9 cellular contexts compared by ENCODE assay signal in genomic region chrX:36908801-36909403, GRCh38.
DNase-seq lines count a peak whose midpoint lies in the region; ATAC-seq and TF ChIP-seq lines count a peak whose summit lies in the region.
"Had no signal": no experiment of that assay in that cellular context is flagged by ENCODE, and none has a peak within 500 bp of the region (broad histone marks: within the 10 kb centered on the region; RNA-seq: fewer than 3 reads in every experiment).

No MANE protein-coding gene starts in this region.

- H3K9ac ChIP-seq in neural progenitor cell = no peak overlapping the region

- H3K4me3 Mint-ChIP-seq in HFFc6 = no peak overlapping the region
- no peak overlapping the region for H3K4me3 Mint-ChIP-seq in chondrocyte (ENCODE audit: unreplicated experiment)
- no peak overlapping the region for H3K4me3 Mint-ChIP-seq in neural progenitor cell
- H3K4me3 Mint-ChIP-seq in stimulated activated naive CD8-positive, alpha-beta T cell treated with anti-CD3 and anti-CD28 coated beads, Interleukin-15, amount 100 ng/mL, for 72 hours = no peak overlapping the region
- no peak overlapping the region for H3K4me3 Mint-ChIP-seq in activated CD4-positive, alpha-beta memory T cell treated with anti-CD3 and anti-CD28 coated beads, Interleukin-2, amount 10 ng/mL, durations not matched to agents 7 days and 5 days
- H3K4me3 Mint-ChIP-seq: naive B cell had no signal

- POLR2A ChIA-PET in activated CD4-positive, alpha-beta memory T cell treated with anti-CD3 and anti-CD28 coated beads, Interleukin-2, amount 10 ng/mL, durations not matched to agents 7 days and 5 days (lab: Charles Lee) = no interaction called here

- no peaks in the 10 kb centered on the region for H3K9me2 ChIP-seq in DOHH2 (replicated peaks; ENCODE audit: control insufficient read depth, low read length)

- no peaks in the 10 kb centered on the region for H3K9me3 ChIP-seq in DOHH2 (ENCODE audit: control insufficient read depth, insufficient read depth, low read length)
- no peaks in the 10 kb centered on the region for H3K9me3 ChIP-seq in neural progenitor cell (ENCODE audit: low read depth)

- H3K27ac ChIP-seq in DOHH2 (ENCODE audit: low read depth, low read length) = no peak overlapping the region
- no peak overlapping the region for H3K27ac ChIP-seq in neural progenitor cell

- TF ChIP-seq CTCF in DOHH2 (IDR thresholded peaks at IDR 0.05; ENCODE audit: low read depth, low read length, poor library complexity, severe bottlenecking) (peak; percentile 56), HFFc6 (IDR thresholded peaks at IDR 0.05) (peak; percentile 76), chondrocyte (IDR thresholded peaks at IDR 0.05) (peak; percentile 85), neural progenitor cell (IDR thresholded peaks at IDR 0.05) (peak; percentile 72)

- no peak overlapping the region for H3K4me3 ChIP-seq in DOHH2 (ENCODE audit: low read length)
- no peak overlapping the region for H3K4me3 ChIP-seq in neural progenitor cell

- H3K4me2 ChIP-seq in DOHH2 (ENCODE audit: low read length) (no peak overlapping the region), neural progenitor cell (no peak overlapping the region)

- H3K4me1 ChIP-seq in DOHH2 (ENCODE audit: control insufficient read depth, low read length) = no peaks in the 10 kb centered on the region
- no peaks in the 10 kb centered on the region for H3K4me1 ChIP-seq in neural progenitor cell

- CTCF ChIA-PET in activated CD4-positive, alpha-beta memory T cell treated with anti-CD3 and anti-CD28 coated beads, Interleukin-2, amount 10 ng/mL, durations not matched to agents 7 days and 5 days (lab: Charles Lee) = no interaction called here

- H3K27me3 ChIP-seq in DOHH2 (ENCODE audit: control insufficient read depth, low read length) (no peaks in the 10 kb centered on the region), neural progenitor cell (no peaks in the 10 kb centered on the region)

- no peak overlapping the region for H2AFZ ChIP-seq in neural progenitor cell (replicated peaks)

- ATAC-seq in stimulated activated naive CD8-positive, alpha-beta T cell treated with anti-CD3 and anti-CD28 coated beads, Interleukin-15, amount 100 ng/mL, for 72 hours = no peak

- DNase-seq in HFFc6 (peak; percentile 10), NCI-H2196 treated with DMSO at 0.1 percent for 48 hours (lab: John Stamatoyannopoulos, UW; ENCODE audit: unreplicated experiment) (peak; percentile 6), chondrocyte (ENCODE audit: low spot score) (no peak), neural progenitor cell (ENCODE audit: low spot score) (peak; percentile 26)
- no peak for DNase-seq in stimulated activated naive CD8-positive, alpha-beta T cell treated with anti-CD3 and anti-CD28 coated beads, Interleukin-15, amount 100 ng/mL, for 72 hours
- DNase-seq in activated CD4-positive, alpha-beta memory T cell treated with anti-CD3 and anti-CD28 coated beads, Interleukin-2, amount 10 ng/mL, durations not matched to agents 7 days and 5 days = no peak
- DNase-seq in activated CD8-positive, alpha-beta memory T cell treated with anti-CD3 and anti-CD28 coated beads for 24 hours = no peak
- DNase-seq: naive B cell had no signal

- H3K9me3 Mint-ChIP-seq in HFFc6 = no peaks in the 10 kb centered on the region
- peaks cover 6% of the 10 kb centered on the region for H3K9me3 Mint-ChIP-seq in chondrocyte (ENCODE audit: low read depth)
- peaks cover 7% of the 10 kb centered on the region for H3K9me3 Mint-ChIP-seq in neural progenitor cell
- H3K9me3 Mint-ChIP-seq in stimulated activated naive CD8-positive, alpha-beta T cell treated with anti-CD3 and anti-CD28 coated beads, Interleukin-15, amount 100 ng/mL, for 72 hours = no peaks in the 10 kb centered on the region
- no peaks in the 10 kb centered on the region for H3K9me3 Mint-ChIP-seq in activated CD4-positive, alpha-beta memory T cell treated with anti-CD3 and anti-CD28 coated beads, Interleukin-2, amount 10 ng/mL, durations not matched to agents 7 days and 5 days

- H3K27ac Mint-ChIP-seq in HFFc6 = no peak overlapping the region
- no peak overlapping the region for H3K27ac Mint-ChIP-seq in chondrocyte (ENCODE audit: unreplicated experiment)
- H3K27ac Mint-ChIP-seq in neural progenitor cell = no peak overlapping the region
- no peak overlapping the region for H3K27ac Mint-ChIP-seq in stimulated activated naive CD8-positive, alpha-beta T cell treated with anti-CD3 and anti-CD28 coated beads, Interleukin-15, amount 100 ng/mL, for 72 hours
- H3K27ac Mint-ChIP-seq in activated CD4-positive, alpha-beta memory T cell treated with anti-CD3 and anti-CD28 coated beads, Interleukin-2, amount 10 ng/mL, durations not matched to agents 7 days and 5 days = no peak overlapping the region
- H3K27ac Mint-ChIP-seq: naive B cell had no signal

- H4K20me1 ChIP-seq in DOHH2 (ENCODE audit: control insufficient read depth, insufficient read depth, low read depth, low read length) (no peaks in the 10 kb centered on the region), neural progenitor cell (ENCODE audit: low read depth) (no peaks in the 10 kb centered on the region)

- H3K36me3 ChIP-seq in DOHH2 (ENCODE audit: control insufficient read depth, low read length) (no peaks in the 10 kb centered on the region), neural progenitor cell (no peaks in the 10 kb centered on the region)

- no peaks in the 10 kb centered on the region for H3K27me3 Mint-ChIP-seq in HFFc6 (ENCODE audit: insufficient read depth)
- no peaks in the 10 kb centered on the region for H3K27me3 Mint-ChIP-seq in chondrocyte (ENCODE audit: low read depth)
- no peaks in the 10 kb centered on the region for H3K27me3 Mint-ChIP-seq in neural progenitor cell (ENCODE audit: insufficient read depth, low read depth)
- no peaks in the 10 kb centered on the region for H3K27me3 Mint-ChIP-seq in stimulated activated naive CD8-positive, alpha-beta T cell treated with anti-CD3 and anti-CD28 coated beads, Interleukin-15, amount 100 ng/mL, for 72 hours
- H3K27me3 Mint-ChIP-seq in activated CD4-positive, alpha-beta memory T cell treated with anti-CD3 and anti-CD28 coated beads, Interleukin-2, amount 10 ng/mL, durations not matched to agents 7 days and 5 days = no peaks in the 10 kb centered on the region

- H3K4me1 Mint-ChIP-seq in HFFc6 (ENCODE audit: low read depth) = no peaks in the 10 kb centered on the region
- no peaks in the 10 kb centered on the region for H3K4me1 Mint-ChIP-seq in chondrocyte (ENCODE audit: low read depth)
- no peaks in the 10 kb centered on the region for H3K4me1 Mint-ChIP-seq in neural progenitor cell
- no peaks in the 10 kb centered on the region for H3K4me1 Mint-ChIP-seq in stimulated activated naive CD8-positive, alpha-beta T cell treated with anti-CD3 and anti-CD28 coated beads, Interleukin-15, amount 100 ng/mL, for 72 hours
- no peaks in the 10 kb centered on the region for H3K4me1 Mint-ChIP-seq in activated CD4-positive, alpha-beta memory T cell treated with anti-CD3 and anti-CD28 coated beads, Interleukin-2, amount 10 ng/mL, durations not matched to agents 7 days and 5 days
- H3K4me1 Mint-ChIP-seq: naive B cell had no signal

- H3K36me3 Mint-ChIP-seq in HFFc6 (ENCODE audit: low read depth) (no peaks in the 10 kb centered on the region), chondrocyte (ENCODE audit: low read depth) (no peaks in the 10 kb centered on the region), neural progenitor cell (no peaks in the 10 kb centered on the region)
- no peaks in the 10 kb centered on the region for H3K36me3 Mint-ChIP-seq in activated CD4-positive, alpha-beta memory T cell treated with anti-CD3 and anti-CD28 coated beads, Interleukin-2, amount 10 ng/mL, durations not matched to agents 7 days and 5 days (ENCODE audit: low read depth)
- H3K36me3 Mint-ChIP-seq: naive B cell had no signal

- H3F3A ChIP-seq in DOHH2 (ENCODE audit: control insufficient read depth, insufficient read depth) = no peaks in the 10 kb centered on the region
- no peaks in the 10 kb centered on the region for H3F3A ChIP-seq in neural progenitor cell (ENCODE audit: low read depth)

- H3K79me2 ChIP-seq in DOHH2 (ENCODE audit: control insufficient read depth, low read length) = no peaks in the 10 kb centered on the region
- no peaks in the 10 kb centered on the region for H3K79me2 ChIP-seq in neural progenitor cell (ENCODE audit: low read depth)

Comparison
In these comparisons a context has a peak if more than half of its experiments do, and no peak if none do; other contexts are left out.
1. DNase-seq: peak in HFFc6 (single experiment), NCI-H2196 treated with DMSO at 0.1 percent for 48 hours (single experiment) and neural progenitor cell (single experiment); none in chondrocyte (single experiment), stimulated activated naive CD8-positive, alpha-beta T cell treated with anti-CD3 and anti-CD28 coated beads, Interleukin-15, amount 100 ng/mL, for 72 hours (0 of 2), activated CD4-positive, alpha-beta memory T cell treated with anti-CD3 and anti-CD28 coated beads, Interleukin-2, amount 10 ng/mL, durations not matched to agents 7 days and 5 days (single experiment) and activated CD8-positive, alpha-beta memory T cell treated with anti-CD3 and anti-CD28 coated beads for 24 hours (single experiment).
2. Peak in every context shown above with its lines, with median percentiles within 50 percentile points of each other: CTCF ChIP-seq.